Comparison of ENCODE assay signal across 7 cellular contexts in the genomic region with DNA sequence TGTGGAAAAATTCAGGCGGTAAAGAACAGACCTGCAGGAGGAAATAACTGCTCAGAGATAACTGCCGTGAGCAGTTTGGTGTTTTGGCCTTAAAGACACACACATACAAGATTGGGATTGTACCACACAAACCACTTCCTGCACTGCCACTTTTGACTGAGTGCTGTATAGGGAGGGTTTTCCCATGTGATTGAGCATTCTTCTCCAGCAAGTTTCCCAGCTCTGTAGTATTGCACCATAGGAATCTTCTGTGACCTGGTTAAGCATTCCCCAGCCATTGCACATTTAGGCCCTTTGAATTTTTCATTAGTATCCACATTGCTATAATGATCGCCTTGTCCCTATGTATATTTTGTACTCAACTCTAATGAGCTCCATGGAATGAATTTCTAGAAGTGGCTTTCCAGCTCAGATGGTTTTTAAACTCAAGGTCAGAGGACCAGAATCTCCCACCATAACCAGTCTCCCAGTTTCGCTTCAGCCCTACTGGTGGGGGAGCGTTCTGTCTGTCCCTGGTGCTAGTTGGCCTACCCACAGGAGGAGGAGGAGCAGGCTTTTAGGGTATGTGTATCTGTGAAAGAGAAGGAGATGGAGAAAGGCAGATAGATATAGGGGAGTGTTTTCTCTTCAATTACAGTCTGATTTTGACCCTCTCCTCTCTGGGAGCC. TPM values are rescaled to one million over a fixed set of nuclear protein-coding genes. Genes with fewer than 3 reads are reported as not detected.
DNase-seq lines count a peak whose midpoint lies in the region; ATAC-seq and TF ChIP-seq lines count a peak whose summit lies in the region.

No MANE protein-coding gene starts in this region.

- H3K9me3 ChIP-seq in H9 (ENCODE audit: control insufficient read depth, low read depth, low read length), result no peaks in the 10 kb centered on the region

- H3K23me2 ChIP-seq in H9 (ENCODE audit: insufficient read length, low read depth, low read length, poor library complexity, severe bottlenecking), result no peaks in the 10 kb centered on the region

- H3K14ac ChIP-seq in H9 (ENCODE audit: insufficient read depth, low read length), result no peak overlapping the region

- no peaks in the 10 kb centered on the region for H3K79me2 ChIP-seq in H9 (ENCODE audit: insufficient read depth, low read length)

- H3K4me3 Mint-ChIP-seq in activated T-helper 2 cell treated with anti-CD3 and anti-CD28 coated beads, Interferon-gamma antibody, Interleukin-2, Interleukin-4, amounts not matched to agents 10 μg/mL and 5 μg/mL and 100 μg/mL, durations not matched to agents 14 hours and 24 hours and 36 hours (ENCODE audit: low read depth), result peak overlapping the region; percentile 70
- no peak overlapping the region for H3K4me3 Mint-ChIP-seq in H9

- H3K4me2 ChIP-seq in H9 (ENCODE audit: insufficient read depth, insufficient read length, low read length), result no peak overlapping the region

- no peak overlapping the region for H2AFZ ChIP-seq in H9 (ENCODE audit: low read length)

- H3K4me1 ChIP-seq in H9 (ENCODE audit: insufficient read depth, low read length), result no peaks in the 10 kb centered on the region

- H3K27me3 ChIP-seq in H9 (ENCODE audit: insufficient read depth, low read length), result no peaks in the 10 kb centered on the region

- no peak overlapping the region for H4K5ac ChIP-seq in H9 (ENCODE audit: insufficient read length, low read depth, low read length)

- no CpG with 5 or more reads among the region's 5 CpGs for WGBS in H9 (ENCODE audit: extremely low coverage, insufficient read length, low lambda C conversion rate)

- DNase-seq in HPDE6-E6E7 (ENCODE audit: extremely low spot score) (peak; percentile 69), left colon (no peak), retina (no peak), Ammon's horn (ENCODE audit: low spot score) (no peak), H9 (no peak)
- peak; percentile 43 for DNase-seq in activated T-helper 2 cell treated with anti-CD3 and anti-CD28 coated beads, Interferon-gamma antibody, Interleukin-2, Interleukin-4, amounts not matched to agents 10 μg/mL and 5 μg/mL and 100 μg/mL, durations not matched to agents 14 hours and 24 hours and 36 hours (ENCODE audit: low spot score)

- peaks cover 89% of the 10 kb centered on the region for H3K4me1 Mint-ChIP-seq in activated T-helper 2 cell treated with anti-CD3 and anti-CD28 coated beads, Interferon-gamma antibody, Interleukin-2, Interleukin-4, amounts not matched to agents 10 μg/mL and 5 μg/mL and 100 μg/mL, durations not matched to agents 14 hours and 24 hours and 36 hours (ENCODE audit: low read depth)
- peaks cover 15 to 28% of the 10 kb centered on the region in 2 experiments for H3K4me1 Mint-ChIP-seq in H9

- intact Hi-C loops in activated T-helper 2 cell treated with anti-CD3 and anti-CD28 coated beads, Interferon-gamma antibody, Interleukin-2, Interleukin-4, amounts not matched to agents 10 μg/mL and 5 μg/mL and 100 μg/mL, durations not matched to agents 14 hours and 24 hours and 36 hours (cut with micrococcal nuclease), result loop anchor here (1.0 kb wide), 2 partner anchors 9 to 23 kb away; a partner anchor contains a TSS
- intact Hi-C loops in left colon (cut with DNase I, micrococcal nuclease), result no loop called here

- no peaks in the 10 kb centered on the region for H3K79me1 ChIP-seq in H9 (ENCODE audit: insufficient read depth, low read depth, low read length, poor library complexity, severe bottlenecking)

- no peak overlapping the region for H4K8ac ChIP-seq in H9 (replicated peaks; ENCODE audit: insufficient read length, low read depth, low read length)

- no peak overlapping the region for H3K27ac ChIP-seq in H9 (ENCODE audit: insufficient read length, low read depth, low read length)

- H3K27me3 Mint-ChIP-seq in activated T-helper 2 cell treated with anti-CD3 and anti-CD28 coated beads, Interferon-gamma antibody, Interleukin-2, Interleukin-4, amounts not matched to agents 10 μg/mL and 5 μg/mL and 100 μg/mL, durations not matched to agents 14 hours and 24 hours and 36 hours (ENCODE audit: low read depth), result no peaks in the 10 kb centered on the region
- peaks cover 12% of the 10 kb centered on the region for H3K27me3 Mint-ChIP-seq in H9 (ENCODE audit: low read depth)

- no peak overlapping the region for H3K18ac ChIP-seq in H9 (ENCODE audit: insufficient read length, low read depth, low read length)

- peaks cover 87% of the 10 kb centered on the region for H3K36me3 Mint-ChIP-seq in activated T-helper 2 cell treated with anti-CD3 and anti-CD28 coated beads, Interferon-gamma antibody, Interleukin-2, Interleukin-4, amounts not matched to agents 10 μg/mL and 5 μg/mL and 100 μg/mL, durations not matched to agents 14 hours and 24 hours and 36 hours (ENCODE audit: low read depth)
- H3K36me3 Mint-ChIP-seq in H9 (ENCODE audit: insufficient read depth in 1 of 3, low read depth in 3 of 3), result no peaks in the 10 kb centered on the region; a peak in 1 of 7 replicates

- H3K9ac ChIP-seq in H9 (ENCODE audit: extremely low read depth, insufficient read length, low read length), result no peak overlapping the region

- H3K56ac ChIP-seq in H9 (ENCODE audit: insufficient read length, low read depth, low read length), result no peak overlapping the region

- H2BK5ac ChIP-seq in H9 (ENCODE audit: insufficient read length, low read length), result no peak overlapping the region

- H3K23ac ChIP-seq in H9 (ENCODE audit: insufficient read length, low read depth, low read length), result no peak overlapping the region

- no peak overlapping the region for H2BK120ac ChIP-seq in H9 (ENCODE audit: low read depth, low read length, poor library complexity, severe bottlenecking)

- no peak overlapping the region for H3K4ac ChIP-seq in H9 (ENCODE audit: low read depth, low read length)

- no peaks in the 10 kb centered on the region for H4K20me1 ChIP-seq in H9 (ENCODE audit: control insufficient read depth, insufficient read depth, insufficient read length)

- no peak overlapping the region for H2BK12ac ChIP-seq in H9 (ENCODE audit: insufficient read length, low read depth, low read length)

- no peak overlapping the region for H2AK5ac ChIP-seq in H9 (ENCODE audit: insufficient read length, low read length)

- H3K9me3 Mint-ChIP-seq in activated T-helper 2 cell treated with anti-CD3 and anti-CD28 coated beads, Interferon-gamma antibody, Interleukin-2, Interleukin-4, amounts not matched to agents 10 μg/mL and 5 μg/mL and 100 μg/mL, durations not matched to agents 14 hours and 24 hours and 36 hours, result no peaks in the 10 kb centered on the region
- H3K9me3 Mint-ChIP-seq in H9, result no peaks in the 10 kb centered on the region; a peak in 1 of 5 replicates

- no peak overlapping the region for H2BK15ac ChIP-seq in H9 (ENCODE audit: low read depth, low read length)

- H3T11ph ChIP-seq in H9 (ENCODE audit: low read length), result no peak overlapping the region

- no peak for TF ChIP-seq CTCF in H9 (conservative IDR thresholded peaks at IDR 0.05)

- H3K27ac Mint-ChIP-seq in activated T-helper 2 cell treated with anti-CD3 and anti-CD28 coated beads, Interferon-gamma antibody, Interleukin-2, Interleukin-4, amounts not matched to agents 10 μg/mL and 5 μg/mL and 100 μg/mL, durations not matched to agents 14 hours and 24 hours and 36 hours, result peak overlapping the region; percentile 98
- 0 out of 7 replicates have a peak overlapping the region, but pooled peaks of 1 of the 3 experiments have one; percentile 53 for H3K27ac Mint-ChIP-seq in H9

- ATAC-seq in GM19035 (IDR thresholded peaks at IDR 0.05; ENCODE audit: unreplicated experiment) (peak; percentile 43), left colon (peak; percentile 28)

- H2BK20ac ChIP-seq in H9 (ENCODE audit: low read depth, low read length, poor library complexity, severe bottlenecking), result no peak overlapping the region

- H4K91ac ChIP-seq in H9 (ENCODE audit: insufficient read length, low read depth, low read length), result no peak overlapping the region

RNA-seq across cellular contexts. Expression of a gene that starts 9.3 kb away (rescaled TPM):
- 397 and 425 TPM in 2 replicates for total RNA-seq in activated T-helper 2 cell treated with anti-CD3 and anti-CD28 coated beads, Interferon-gamma antibody, Interleukin-2, Interleukin-4, amounts not matched to agents 10 μg/mL and 5 μg/mL and 100 μg/mL, durations not matched to agents 14 hours and 24 hours and 36 hours
- total RNA-seq in left colon (10 to 100 TPM; 30.0 to 36.1 TPM), H9 (2021) (4.5 and 5.9 TPM in 2 replicates)

Comparison
In these comparisons a context has a peak if more than half of its experiments do, and no peak if none do; other contexts are left out.
1. DNase-seq: peak in HPDE6-E6E7 (single experiment) and activated T-helper 2 cell treated with anti-CD3 and anti-CD28 coated beads, Interferon-gamma antibody, Interleukin-2, Interleukin-4, amounts not matched to agents 10 μg/mL and 5 μg/mL and 100 μg/mL, durations not matched to agents 14 hours and 24 hours and 36 hours (single experiment); none in left colon (0 of 2), retina (single experiment), Ammon's horn (single experiment) and H9 (single experiment).
2. RNA of a gene that starts 9.3 kb away (total RNA-seq): 397 to 425 TPM in activated T-helper 2 cell treated with anti-CD3 and anti-CD28 coated beads, Interferon-gamma antibody, Interleukin-2, Interleukin-4, amounts not matched to agents 10 μg/mL and 5 μg/mL and 100 μg/mL, durations not matched to agents 14 hours and 24 hours and 36 hours; 30.0 to 36.1 TPM in left colon and 4.5 to 5.9 TPM in H9; every median in the first group is over 10 times any median in the second.